1 cellular context compared by ENCODE assay signal in genomic region chr16:30558789-30559377, GRCh38.
TF ChIP-seq lines count a peak whose summit lies in the region.

No MANE protein-coding gene starts in this region.

TF ChIP-seq in HepG2, 621 proteins besides CTCF, POLR2A, EP300 and RAD21 (continued from another document and continues in another):
- TF ChIP-seq RERE (CRISPR knock-in tag; IDR thresholded peaks at IDR 0.05; ENCODE audit: low read depth) (no peak), NCOA2 (CRISPR knock-in tag; IDR thresholded peaks at IDR 0.05) (peak; percentile 6; the same call in 1 of the 2 replicates), ZFP90 (CRISPR knock-in tag; IDR thresholded peaks at IDR 0.05; ENCODE audit: borderline replicate concordance) (no peak), ZNF557 (CRISPR knock-in tag; IDR thresholded peaks at IDR 0.05) (no peak), ZNF891 (CRISPR knock-in tag; IDR thresholded peaks at IDR 0.05) (peak; percentile 9; the same call in 1 of the 2 replicates), ZNF460 (CRISPR knock-in tag; IDR thresholded peaks at IDR 0.05; ENCODE audit: borderline replicate concordance) (peak; percentile 87; the same call in 1 of the 2 replicates), MTF1 (CRISPR knock-in tag; IDR thresholded peaks at IDR 0.05) (no peak), KDM5A (IDR thresholded peaks at IDR 0.05; ENCODE audit: borderline replicate concordance, low read length) (no peak), BCL6 (CRISPR knock-in tag; IDR thresholded peaks at IDR 0.05) (no peak), ZNF362 (CRISPR knock-in tag; IDR thresholded peaks at IDR 0.05; ENCODE audit: borderline replicate concordance) (peak; percentile 3; the same call in 1 of the 2 replicates), MIER3 (CRISPR knock-in tag; IDR thresholded peaks at IDR 0.05; ENCODE audit: borderline replicate concordance) (peak; percentile 55), ZNF503 (CRISPR knock-in tag; IDR thresholded peaks at IDR 0.05) (no peak), PRMT3 (CRISPR knock-in tag; IDR thresholded peaks at IDR 0.05; ENCODE audit: borderline replicate concordance, low read depth) (no peak), CHD2 (IDR thresholded peaks at IDR 0.05; ENCODE audit: low read depth, low read length) (no peak), ZBTB25 (CRISPR knock-in tag; IDR thresholded peaks at IDR 0.05) (no peak), ZC3H4 (CRISPR knock-in tag; IDR thresholded peaks at IDR 0.05; ENCODE audit: borderline replicate concordance) (no peak; the same call in 1 of the 2 replicates), ZNF563 (CRISPR knock-in tag; IDR thresholded peaks at IDR 0.05) (peak; percentile 43; the same call in 1 of the 2 replicates), PITX1 (CRISPR knock-in tag; IDR thresholded peaks at IDR 0.05) (peak; percentile 7; the same call in 1 of the 2 replicates), ZNF746 (CRISPR knock-in tag; IDR thresholded peaks at IDR 0.05) (no peak), ATF7-NPFF (CRISPR knock-in tag; IDR thresholded peaks at IDR 0.05; ENCODE audit: low read depth) (0 out of 2 replicates have a peak, but pooled peaks have one; percentile 25), SMARCE1 (IDR thresholded peaks at IDR 0.05; ENCODE audit: borderline replicate concordance) (no peak), ZMYM3 (CRISPR knock-in tag; IDR thresholded peaks at IDR 0.05) (peak; percentile 98), ZFX (CRISPR knock-in tag; IDR thresholded peaks at IDR 0.05; ENCODE audit: low read depth) (no peak), ZNF430 (CRISPR knock-in tag; IDR thresholded peaks at IDR 0.05) (no peak), NR2F1 (CRISPR knock-in tag; IDR thresholded peaks at IDR 0.05) (no peak), TFDP1 (CRISPR knock-in tag; IDR thresholded peaks at IDR 0.05; ENCODE audit: borderline replicate concordance) (no peak), ZSCAN29 (CRISPR knock-in tag; conservative IDR thresholded peaks at IDR 0.05) (no peak), ZNF800 (CRISPR knock-in tag; IDR thresholded peaks at IDR 0.05) (no peak), TBP (CRISPR knock-in tag; IDR thresholded peaks at IDR 0.05) (no peak), PHF8 (CRISPR knock-in tag; IDR thresholded peaks at IDR 0.05) (no peak), ZNF572 (CRISPR knock-in tag; IDR thresholded peaks at IDR 0.05) (no peak), CSRNP1 (CRISPR knock-in tag; IDR thresholded peaks at IDR 0.05) (no peak), ATRX (CRISPR knock-in tag; IDR thresholded peaks at IDR 0.05; ENCODE audit: borderline replicate concordance) (no peak), CBX2 (IDR thresholded peaks at IDR 0.05; ENCODE audit: low read depth, low read length) (no peak), CBX2 (CRISPR knock-in tag; IDR thresholded peaks at IDR 0.05; ENCODE audit: low read depth) (no peak), NFYB (CRISPR knock-in tag; IDR thresholded peaks at IDR 0.05) (no peak), TERF1 (CRISPR knock-in tag; IDR thresholded peaks at IDR 0.05) (no peak), CBFB (CRISPR knock-in tag; IDR thresholded peaks at IDR 0.05) (0 out of 2 replicates have a peak, but pooled peaks have one; percentile 45), ZNF17 (CRISPR knock-in tag; IDR thresholded peaks at IDR 0.05) (no peak), RXRA (CRISPR knock-in tag; IDR thresholded peaks at IDR 0.05) (no peak), ZMYM4 (CRISPR knock-in tag; IDR thresholded peaks at IDR 0.05) (no peak), FOXA1 (IDR thresholded peaks at IDR 0.05) (no peak), FOXA1 (CRISPR knock-in tag; IDR thresholded peaks at IDR 0.05) (no peak), ZNF225 (CRISPR knock-in tag; IDR thresholded peaks at IDR 0.05) (no peak), MTERF4 (CRISPR knock-in tag; IDR thresholded peaks at IDR 0.05) (no peak), U2AF2 (IDR thresholded peaks at IDR 0.05; ENCODE audit: low read depth, low read length) (no peak), DRAP1 (CRISPR knock-in tag; IDR thresholded peaks at IDR 0.05) (no peak), ZNF580 (CRISPR knock-in tag; IDR thresholded peaks at IDR 0.05; ENCODE audit: borderline replicate concordance, low read depth) (no peak), ZZZ3 (CRISPR knock-in tag; IDR thresholded peaks at IDR 0.05; ENCODE audit: borderline replicate concordance) (no peak), KAT8 (CRISPR knock-in tag; IDR thresholded peaks at IDR 0.05) (no peak), GTF2F1 (IDR thresholded peaks at IDR 0.05; ENCODE audit: low read length) (no peak), ZSCAN30 (CRISPR knock-in tag; IDR thresholded peaks at IDR 0.05) (peak; percentile 35; the same call in 1 of the 2 replicates), ZNF670 (CRISPR knock-in tag; IDR thresholded peaks at IDR 0.05; ENCODE audit: borderline replicate concordance) (no peak)
